1 cellular context compared by ENCODE assay signal in the genomic region with DNA sequence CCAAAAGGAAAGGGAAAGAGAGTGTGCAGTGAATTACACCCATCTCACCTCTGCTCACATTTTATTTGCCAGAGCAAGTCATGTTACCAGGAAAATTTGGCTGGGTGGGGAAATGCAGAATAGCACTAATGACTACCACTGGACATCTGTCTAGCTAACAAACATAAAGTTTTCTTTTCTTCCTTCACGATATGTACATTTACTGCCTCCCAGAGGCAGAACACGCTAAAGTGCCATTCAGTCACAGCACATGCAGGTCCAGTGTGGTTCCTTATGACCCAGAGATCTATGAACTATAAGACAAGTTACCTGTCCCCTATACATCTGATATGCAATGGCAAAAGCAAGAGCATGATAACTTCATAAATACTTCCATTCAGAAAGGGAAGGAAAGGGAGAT.
TF ChIP-seq lines count a peak whose summit lies in the region.

No MANE protein-coding gene starts in this region.

TF ChIP-seq in Ishikawa, 13 proteins besides CTCF, POLR2A, EP300 and RAD21 (continued from another document):
- TF ChIP-seq USF1 (IDR thresholded peaks at IDR 0.05) (no peak), YY1 (IDR thresholded peaks at IDR 0.05; ENCODE audit: low read depth) (no peak), FOXM1 (IDR thresholded peaks at IDR 0.05; ENCODE audit: borderline replicate concordance, low read depth) (no peak), NFIC (IDR thresholded peaks at IDR 0.05) (no peak), TCF12 (IDR thresholded peaks at IDR 0.05; ENCODE audit: low read depth) (no peak), TAF1 (IDR thresholded peaks at IDR 0.05; ENCODE audit: low read depth) (no peak), ZBTB7A (IDR thresholded peaks at IDR 0.05; ENCODE audit: low read depth) (no peak), CREB1 (IDR thresholded peaks at IDR 0.05; ENCODE audit: low read depth) (no peak), MAX (IDR thresholded peaks at IDR 0.05) (no peak)
